Comparison of ENCODE assay signal across 8 cellular contexts in the genomic region with DNA sequence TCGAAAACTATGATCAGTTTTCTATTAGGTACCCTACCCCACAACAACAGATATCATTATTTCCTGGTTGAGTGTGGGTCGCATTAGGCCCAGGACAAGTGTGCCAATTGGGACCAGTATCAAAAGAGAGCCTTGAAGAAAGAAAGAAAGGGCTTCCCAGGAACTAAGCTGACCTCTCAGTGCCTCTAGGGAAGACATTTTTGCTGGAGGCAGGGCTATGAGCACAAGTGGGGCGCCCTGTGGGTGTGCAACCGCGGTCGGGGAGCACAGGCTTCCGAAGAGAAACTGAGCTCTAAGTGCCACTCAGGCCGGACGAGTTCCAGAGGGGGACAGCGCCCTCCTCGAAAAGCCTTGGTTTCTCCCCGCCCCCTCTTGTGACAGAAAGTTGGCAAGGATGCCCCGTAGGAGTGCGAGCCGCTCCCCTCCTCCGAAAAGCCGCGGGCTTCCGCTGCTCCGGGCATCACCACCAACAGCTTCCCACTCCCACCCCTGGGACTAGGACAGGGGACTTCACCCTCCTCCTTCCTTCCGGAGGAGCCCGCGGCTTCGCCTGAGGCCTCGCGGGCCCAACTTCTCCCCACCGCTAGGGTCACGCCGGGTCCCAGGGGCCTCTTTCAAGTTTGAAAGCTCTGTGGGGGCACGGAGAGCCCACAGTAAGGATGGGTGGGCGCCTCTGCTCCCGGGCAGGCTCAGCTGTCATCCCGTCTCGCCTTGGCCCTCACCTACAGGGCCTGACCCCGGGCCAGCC. TPM values are rescaled to one million over a fixed set of nuclear protein-coding genes. Genes with fewer than 3 reads are reported as not detected.
DNase-seq lines count a peak whose midpoint lies in the region; ATAC-seq and TF ChIP-seq lines count a peak whose summit lies in the region.

No MANE protein-coding gene starts in this region.

- H3K4me1 ChIP-seq in mesendoderm (ENCODE audit: control insufficient read depth, low read depth, low read length) (no peaks in the 10 kb centered on the region), upper lobe of left lung (peaks cover 34 to 49% (median 38%) of the 10 kb centered on the region in 4 donors)

- H2BK120ac ChIP-seq in mesendoderm (ENCODE audit: low read depth, low read length): no peak overlapping the region

- TF ChIP-seq CTCF in upper lobe of left lung (IDR thresholded peaks at IDR 0.05): peak in 1 of 6 experiments; percentile 12

- H3K56ac ChIP-seq in mesendoderm (ENCODE audit: low read length): no peak overlapping the region

- no peak overlapping the region for H3K4ac ChIP-seq in mesendoderm (ENCODE audit: low read depth, low read length)

- no peak overlapping the region for H4K5ac ChIP-seq in mesendoderm (ENCODE audit: low read length)

- H3K27me3 Mint-ChIP-seq in activated CD4-positive, alpha-beta memory T cell treated with anti-CD3 and anti-CD28 coated beads for 36 hours: peaks cover 59% of the 10 kb centered on the region
- H3K27me3 Mint-ChIP-seq in activated CD4-positive, alpha-beta memory T cell treated with anti-CD3 and anti-CD28 coated beads, Interleukin-2, amount 10 ng/mL, durations not matched to agents 7 days and 5 days: peaks cover 61% of the 10 kb centered on the region

- H3K4me3 ChIP-seq in mesendoderm (ENCODE audit: low read length): no peak overlapping the region
- peak overlapping the region; percentile 29 to 63 (median 52) for H3K4me3 ChIP-seq in upper lobe of left lung

- H3K9ac ChIP-seq in mesendoderm (ENCODE audit: low read length): no peak overlapping the region

- H3K4me1 Mint-ChIP-seq in activated CD4-positive, alpha-beta memory T cell treated with anti-CD3 and anti-CD28 coated beads for 36 hours (ENCODE audit: low read depth): peaks cover 13% of the 10 kb centered on the region
- H3K4me1 Mint-ChIP-seq in activated CD4-positive, alpha-beta memory T cell treated with anti-CD3 and anti-CD28 coated beads, Interleukin-2, amount 10 ng/mL, durations not matched to agents 7 days and 5 days: peaks cover 17% of the 10 kb centered on the region

- WGBS in mesendoderm (ENCODE audit: extremely low coverage, insufficient coverage, low lambda C conversion rate): no CpG with 5 or more reads among the region's 35 CpGs
- 12 to 26% methylated on average over 9 to 35 of the region's 35 CpGs for WGBS in upper lobe of left lung, 2 donors

- H3K27ac ChIP-seq in caudate nucleus (ENCODE audit: low read depth, low read length) (peak overlapping the region; percentile 78), mesendoderm (ENCODE audit: low read depth, low read length) (no peak overlapping the region), upper lobe of left lung (peak overlapping the region; percentile 81 to 86 (median 84))

- no peak overlapping the region for H2BK15ac ChIP-seq in mesendoderm (replicated peaks; ENCODE audit: low read depth)

- no peak overlapping the region for H2BK5ac ChIP-seq in mesendoderm (ENCODE audit: low read length)

- H3K23ac ChIP-seq in mesendoderm (ENCODE audit: low read length): no peak overlapping the region

- POLR2A ChIA-PET in activated CD4-positive, alpha-beta memory T cell treated with anti-CD3 and anti-CD28 coated beads for 36 hours (lab: Charles Lee): no interaction called here
- POLR2A ChIA-PET in activated CD4-positive, alpha-beta memory T cell treated with anti-CD3 and anti-CD28 coated beads, Interleukin-2, amount 10 ng/mL, durations not matched to agents 7 days and 5 days (lab: Charles Lee): no interaction called here

- H3K4me2 ChIP-seq in mesendoderm (ENCODE audit: low read length): peak overlapping the region; percentile 34

- TF ChIP-seq POLR2A in upper lobe of left lung (IDR thresholded peaks at IDR 0.05): peak in 1 of 4 donors; percentile 20

- CTCF ChIA-PET in activated CD4-positive, alpha-beta memory T cell treated with anti-CD3 and anti-CD28 coated beads for 36 hours (lab: Charles Lee): no interaction called here
- CTCF ChIA-PET in activated CD4-positive, alpha-beta memory T cell treated with anti-CD3 and anti-CD28 coated beads, Interleukin-2, amount 10 ng/mL, durations not matched to agents 7 days and 5 days (lab: Charles Lee): interaction anchor here (1.7 kb wide), 1 partner anchor 222 kb away, joined by 5 read pairs; no protein-coding TSS in a partner anchor

- intact Hi-C loops in activated CD4-positive, alpha-beta memory T cell treated with anti-CD3 and anti-CD28 coated beads for 36 hours (cut with micrococcal nuclease): no loop called here

- no peak overlapping the region for H2AK5ac ChIP-seq in mesendoderm (ENCODE audit: low read length)

- no peak overlapping the region for H3K4me3 Mint-ChIP-seq in activated CD4-positive, alpha-beta memory T cell treated with anti-CD3 and anti-CD28 coated beads for 36 hours
- H3K4me3 Mint-ChIP-seq in activated CD4-positive, alpha-beta memory T cell treated with anti-CD3 and anti-CD28 coated beads, Interleukin-2, amount 10 ng/mL, durations not matched to agents 7 days and 5 days: no peak overlapping the region

- H3K27ac Mint-ChIP-seq in activated CD4-positive, alpha-beta memory T cell treated with anti-CD3 and anti-CD28 coated beads for 36 hours: no peak overlapping the region
- no peak overlapping the region for H3K27ac Mint-ChIP-seq in activated CD4-positive, alpha-beta memory T cell treated with anti-CD3 and anti-CD28 coated beads, Interleukin-2, amount 10 ng/mL, durations not matched to agents 7 days and 5 days

- no peak overlapping the region for H4K8ac ChIP-seq in mesendoderm (ENCODE audit: low read depth, low read length)

- H3K9me3 Mint-ChIP-seq in activated CD4-positive, alpha-beta memory T cell treated with anti-CD3 and anti-CD28 coated beads for 36 hours: no peaks in the 10 kb centered on the region
- H3K9me3 Mint-ChIP-seq in activated CD4-positive, alpha-beta memory T cell treated with anti-CD3 and anti-CD28 coated beads, Interleukin-2, amount 10 ng/mL, durations not matched to agents 7 days and 5 days: no peaks in the 10 kb centered on the region

- peaks cover 48% of the 10 kb centered on the region for H3K27me3 ChIP-seq in mesendoderm (ENCODE audit: insufficient read depth, low read length, poor library complexity)
- peaks cover 2 to 53% (median 31%) of the 10 kb centered on the region in 4 donors for H3K27me3 ChIP-seq in upper lobe of left lung

- H3K36me3 ChIP-seq in mesendoderm (ENCODE audit: control insufficient read depth, insufficient read depth, low read length): no peaks in the 10 kb centered on the region
- H3K36me3 ChIP-seq in upper lobe of left lung: no peaks in the 10 kb centered on the region

- DNase-seq in activated CD4-positive, alpha-beta memory T cell treated with anti-CD3 and anti-CD28 coated beads for 36 hours: peak; percentile 21
- DNase-seq in activated CD4-positive, alpha-beta memory T cell treated with anti-CD3 and anti-CD28 coated beads, Interleukin-2, amount 10 ng/mL, durations not matched to agents 7 days and 5 days: no peak
- DNase-seq in caudate nucleus (lab: John Stamatoyannopoulos, UW) (peak in 24 of 61 donors; percentile 22 to 62 (median 40)), mesendoderm (no peak), upper lobe of left lung (peak in 1 of 2 donors; percentile 83), GDM1 (lab: John Stamatoyannopoulos, UW) (no peak), KG1 (lab: John Stamatoyannopoulos, UW) (no peak), OCI-M1 (lab: John Stamatoyannopoulos, UW) (no peak)

- no peaks in the 10 kb centered on the region for H3K79me2 ChIP-seq in mesendoderm (ENCODE audit: control insufficient read depth, insufficient read depth, low read length)

- no peaks in the 10 kb centered on the region for H3K36me3 Mint-ChIP-seq in activated CD4-positive, alpha-beta memory T cell treated with anti-CD3 and anti-CD28 coated beads for 36 hours
- no peaks in the 10 kb centered on the region for H3K36me3 Mint-ChIP-seq in activated CD4-positive, alpha-beta memory T cell treated with anti-CD3 and anti-CD28 coated beads, Interleukin-2, amount 10 ng/mL, durations not matched to agents 7 days and 5 days (ENCODE audit: low read depth)

- no peak for TF ChIP-seq EP300 in upper lobe of left lung (IDR thresholded peaks at IDR 0.05)

- peak; percentile 15 to 68 for ATAC-seq in upper lobe of left lung (ENCODE audit: low FRiP score in 2 of 2)

- no peaks in the 10 kb centered on the region for H3K79me1 ChIP-seq in mesendoderm (ENCODE audit: low read length)

- H3K9me3 ChIP-seq in upper lobe of left lung: no peaks in the 10 kb centered on the region

- H3K18ac ChIP-seq in mesendoderm (ENCODE audit: low read length): no peak overlapping the region

RNA-seq across cellular contexts. Expression of a gene that starts 2.0 kb away (rescaled TPM):
- not detected for total RNA-seq in activated CD4-positive, alpha-beta memory T cell treated with anti-CD3 and anti-CD28 coated beads for 36 hours
- total RNA-seq in activated CD4-positive, alpha-beta memory T cell treated with anti-CD3 and anti-CD28 coated beads, Interleukin-2, amount 10 ng/mL, durations not matched to agents 7 days and 5 days: not detected
- polyA plus RNA-seq in mesendoderm (2013, experiment 1 of 2): 0.53 TPM
- 0.66 TPM for polyA plus RNA-seq in mesendoderm (2013, experiment 2 of 2)
- total RNA-seq in upper lobe of left lung: 10 to 100 TPM in 4 of 6 donors, 1 to 10 TPM in 2; 4.4 to 19.9 (median 11.4) TPM

RNA-seq across cellular contexts. Expression of a gene that starts 4.0 kb away (rescaled TPM):
- not detected for total RNA-seq in activated CD4-positive, alpha-beta memory T cell treated with anti-CD3 and anti-CD28 coated beads for 36 hours
- total RNA-seq in activated CD4-positive, alpha-beta memory T cell treated with anti-CD3 and anti-CD28 coated beads, Interleukin-2, amount 10 ng/mL, durations not matched to agents 7 days and 5 days: not detected
- not detected for polyA plus RNA-seq in mesendoderm (2013, experiment 1 of 2)
- not detected for polyA plus RNA-seq in mesendoderm (2013, experiment 2 of 2)
- 10 to 100 TPM in 5 of 6 donors, 1 to 10 TPM in 1; 8.9 to 70.3 (median 29.4) TPM for total RNA-seq in upper lobe of left lung

Comparison
In these comparisons a context has a peak if more than half of its experiments do, and no peak if none do; other contexts are left out.
1. RNA of a gene that starts 2.0 kb away (total RNA-seq): 4.4 to 19.9 TPM in upper lobe of left lung; not detected in activated CD4-positive, alpha-beta memory T cell treated with anti-CD3 and anti-CD28 coated beads for 36 hours and not detected in activated CD4-positive, alpha-beta memory T cell treated with anti-CD3 and anti-CD28 coated beads, Interleukin-2, amount 10 ng/mL, durations not matched to agents 7 days and 5 days; every median in the first group is over 4 times any median in the second.
2. RNA of a gene that starts 4.0 kb away (total RNA-seq): 8.9 to 70.3 TPM in upper lobe of left lung; not detected in activated CD4-positive, alpha-beta memory T cell treated with anti-CD3 and anti-CD28 coated beads for 36 hours and not detected in activated CD4-positive, alpha-beta memory T cell treated with anti-CD3 and anti-CD28 coated beads, Interleukin-2, amount 10 ng/mL, durations not matched to agents 7 days and 5 days; every median in the first group is over 4 times any median in the second.